10 cellular contexts compared by ENCODE assay signal in the genomic region with DNA sequence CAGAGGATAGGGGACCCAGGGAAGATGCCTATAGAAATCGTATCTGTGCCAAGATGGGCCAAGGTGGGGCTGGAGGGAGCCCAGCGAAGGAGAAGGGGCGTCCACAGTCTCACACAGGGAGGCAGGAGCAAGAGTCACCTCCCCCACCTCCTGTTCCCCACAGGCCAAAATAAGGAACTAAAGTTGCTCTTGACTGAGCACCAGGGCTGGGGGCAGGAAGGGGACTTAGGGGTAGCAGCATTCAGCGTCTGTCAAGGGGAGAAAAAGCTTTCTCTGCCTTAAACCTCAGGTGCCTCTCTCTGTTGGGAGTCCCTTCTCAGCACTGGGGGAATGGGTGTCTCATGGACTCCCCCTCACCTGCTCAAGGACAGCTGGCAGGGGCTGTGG. TPM values are rescaled to one million over a fixed set of nuclear protein-coding genes. Genes with fewer than 3 reads are reported as not detected.
A peak's percentile ranks its signal among the peaks of the same experiment; 100 is the strongest.
DNase-seq lines count a peak whose midpoint lies in the region; ATAC-seq lines count a peak whose summit lies in the region.
"Had no signal": no experiment of that assay in that cellular context is flagged by ENCODE, and none has a peak within 500 bp of the region (broad histone marks: within the 10 kb centered on the region; RNA-seq: fewer than 3 reads in every experiment).

No MANE protein-coding gene starts in this region.

- no peak for ATAC-seq in activated naive CD8-positive, alpha-beta T cell treated with anti-CD3 and anti-CD28 coated beads, Interleukin-2, amount 50 U/mL, for 24 hours
- ATAC-seq in stimulated activated naive CD8-positive, alpha-beta T cell treated with anti-CD3 and anti-CD28 coated beads, Interleukin-15, Interleukin-2, amounts not matched to agents 100 U/mL and 50 U/mL, for 24 hours, result no peak

- CTCF ChIA-PET in activated CD4-positive, alpha-beta T cell treated with anti-CD3 and anti-CD28 coated beads, Interleukin-2, amount 10 ng/mL, durations not matched to agents 7 days and 5 days (lab: Charles Lee), result interaction anchor here (1.1 kb wide), 1 partner anchor 74 kb away, joined by 3 read pairs; no protein-coding TSS in a partner anchor

- POLR2A ChIA-PET in activated CD4-positive, alpha-beta T cell treated with anti-CD3 and anti-CD28 coated beads, Interleukin-2, amount 10 ng/mL, durations not matched to agents 7 days and 5 days (lab: Charles Lee), result no interaction called here

- no peak for DNase-seq in activated CD4-positive, alpha-beta T cell treated with anti-CD3 and anti-CD28 coated beads, Interleukin-2, amount 10 ng/mL, durations not matched to agents 7 days and 5 days
- no peak for DNase-seq in activated CD4-positive, alpha-beta T cell treated with anti-CD3 and anti-CD28 coated beads, Interleukin-2, amount 50 U/mL, for 4 hours
- DNase-seq in NAMALWA (ENCODE audit: low spot score) (peak; percentile 88), NCI-H1092 (lab: John Stamatoyannopoulos, UW) (no peak), hippocampal formation (lab: John Stamatoyannopoulos, UW) (no peak), NCI-H345 treated with DMSO at 0.1 percent for 48 hours (lab: John Stamatoyannopoulos, UW; ENCODE audit: unreplicated experiment) (no peak)
- DNase-seq in activated naive CD8-positive, alpha-beta T cell treated with anti-CD3 and anti-CD28 coated beads, Interleukin-2, amount 50 U/mL, for 24 hours, result no peak
- DNase-seq in stimulated activated naive CD8-positive, alpha-beta T cell treated with anti-CD3 and anti-CD28 coated beads, Interleukin-15, Interleukin-2, amounts not matched to agents 100 U/mL and 50 U/mL, for 24 hours, result peak; percentile 46
- DNase-seq: retina had no signal

- H3K9me3 Mint-ChIP-seq in activated CD4-positive, alpha-beta T cell treated with anti-CD3 and anti-CD28 coated beads, Interleukin-2, amount 10 ng/mL, durations not matched to agents 7 days and 5 days, result no peaks in the 10 kb centered on the region
- H3K9me3 Mint-ChIP-seq in activated naive CD8-positive, alpha-beta T cell treated with anti-CD3 and anti-CD28 coated beads, Interleukin-2, amount 50 U/mL, for 24 hours, result no peaks in the 10 kb centered on the region

- peak overlapping the region; percentile 99 for H3K27ac Mint-ChIP-seq in activated CD4-positive, alpha-beta T cell treated with anti-CD3 and anti-CD28 coated beads, Interleukin-2, amount 10 ng/mL, durations not matched to agents 7 days and 5 days
- peak overlapping the region; percentile 76 for H3K27ac Mint-ChIP-seq in activated naive CD8-positive, alpha-beta T cell treated with anti-CD3 and anti-CD28 coated beads, Interleukin-2, amount 50 U/mL, for 24 hours

- H3K36me3 Mint-ChIP-seq in activated CD4-positive, alpha-beta T cell treated with anti-CD3 and anti-CD28 coated beads, Interleukin-2, amount 10 ng/mL, durations not matched to agents 7 days and 5 days (ENCODE audit: low read depth), result peaks cover 11% of the 10 kb centered on the region
- H3K36me3 Mint-ChIP-seq in activated naive CD8-positive, alpha-beta T cell treated with anti-CD3 and anti-CD28 coated beads, Interleukin-2, amount 50 U/mL, for 24 hours (ENCODE audit: low read depth), result peaks cover 6% of the 10 kb centered on the region

- no peaks in the 10 kb centered on the region for H3K27me3 Mint-ChIP-seq in activated CD4-positive, alpha-beta T cell treated with anti-CD3 and anti-CD28 coated beads, Interleukin-2, amount 10 ng/mL, durations not matched to agents 7 days and 5 days
- H3K27me3 Mint-ChIP-seq in activated naive CD8-positive, alpha-beta T cell treated with anti-CD3 and anti-CD28 coated beads, Interleukin-2, amount 50 U/mL, for 24 hours, result no peaks in the 10 kb centered on the region

- H3K4me1 Mint-ChIP-seq in activated CD4-positive, alpha-beta T cell treated with anti-CD3 and anti-CD28 coated beads, Interleukin-2, amount 10 ng/mL, durations not matched to agents 7 days and 5 days, result peaks cover 83% of the 10 kb centered on the region
- peaks cover 88% of the 10 kb centered on the region for H3K4me1 Mint-ChIP-seq in activated naive CD8-positive, alpha-beta T cell treated with anti-CD3 and anti-CD28 coated beads, Interleukin-2, amount 50 U/mL, for 24 hours

- peak overlapping the region; percentile 34 for H3K4me3 Mint-ChIP-seq in activated CD4-positive, alpha-beta T cell treated with anti-CD3 and anti-CD28 coated beads, Interleukin-2, amount 10 ng/mL, durations not matched to agents 7 days and 5 days
- H3K4me3 Mint-ChIP-seq in activated naive CD8-positive, alpha-beta T cell treated with anti-CD3 and anti-CD28 coated beads, Interleukin-2, amount 50 U/mL, for 24 hours, result peak overlapping the region; percentile 76

RNA-seq across cellular contexts. Expression of a gene that starts 0.4 kb away (rescaled TPM):
- 1 to 10 TPM; 2.9 to 4.7 TPM for total RNA-seq in activated CD4-positive, alpha-beta T cell treated with anti-CD3 and anti-CD28 coated beads, Interleukin-2, amount 10 ng/mL, durations not matched to agents 7 days and 5 days
- total RNA-seq: RPMI7951 had no signal

RNA-seq across cellular contexts. Expression of a gene that starts 5.5 kb away (rescaled TPM):
- total RNA-seq in activated CD4-positive, alpha-beta T cell treated with anti-CD3 and anti-CD28 coated beads, Interleukin-2, amount 10 ng/mL, durations not matched to agents 7 days and 5 days, result 100 to 1,000 TPM; 663 to 761 TPM

RNA-seq across cellular contexts. Expression of a gene that starts 17.4 kb away (rescaled TPM):
- total RNA-seq in activated CD4-positive, alpha-beta T cell treated with anti-CD3 and anti-CD28 coated beads, Interleukin-2, amount 10 ng/mL, durations not matched to agents 7 days and 5 days, result 1,000 to 10,000 TPM; 2,679 to 3,011 TPM

RNA-seq across cellular contexts. Expression of a gene that starts 32.6 kb away (rescaled TPM):
- total RNA-seq in activated CD4-positive, alpha-beta T cell treated with anti-CD3 and anti-CD28 coated beads, Interleukin-2, amount 10 ng/mL, durations not matched to agents 7 days and 5 days, result not detected
- total RNA-seq: RPMI7951 had no signal

RNA-seq across cellular contexts. Expression of a gene that starts 33.0 kb away (rescaled TPM):
- total RNA-seq in activated CD4-positive, alpha-beta T cell treated with anti-CD3 and anti-CD28 coated beads, Interleukin-2, amount 10 ng/mL, durations not matched to agents 7 days and 5 days, result not detected
- total RNA-seq: RPMI7951 had no signal

Comparison
In these comparisons a context has a peak if more than half of its experiments do, and no peak if none do; other contexts are left out.
1. DNase-seq: peak in NAMALWA (single experiment) and stimulated activated naive CD8-positive, alpha-beta T cell treated with anti-CD3 and anti-CD28 coated beads, Interleukin-15, Interleukin-2, amounts not matched to agents 100 U/mL and 50 U/mL, for 24 hours (single experiment); none in activated CD4-positive, alpha-beta T cell treated with anti-CD3 and anti-CD28 coated beads, Interleukin-2, amount 10 ng/mL, durations not matched to agents 7 days and 5 days (single experiment), activated CD4-positive, alpha-beta T cell treated with anti-CD3 and anti-CD28 coated beads, Interleukin-2, amount 50 U/mL, for 4 hours (0 of 2), activated naive CD8-positive, alpha-beta T cell treated with anti-CD3 and anti-CD28 coated beads, Interleukin-2, amount 50 U/mL, for 24 hours (single experiment), NCI-H1092 (single experiment), hippocampal formation (0 of 2) and NCI-H345 treated with DMSO at 0.1 percent for 48 hours (single experiment).